9 cellular contexts compared by ENCODE assay signal in the genomic region with DNA sequence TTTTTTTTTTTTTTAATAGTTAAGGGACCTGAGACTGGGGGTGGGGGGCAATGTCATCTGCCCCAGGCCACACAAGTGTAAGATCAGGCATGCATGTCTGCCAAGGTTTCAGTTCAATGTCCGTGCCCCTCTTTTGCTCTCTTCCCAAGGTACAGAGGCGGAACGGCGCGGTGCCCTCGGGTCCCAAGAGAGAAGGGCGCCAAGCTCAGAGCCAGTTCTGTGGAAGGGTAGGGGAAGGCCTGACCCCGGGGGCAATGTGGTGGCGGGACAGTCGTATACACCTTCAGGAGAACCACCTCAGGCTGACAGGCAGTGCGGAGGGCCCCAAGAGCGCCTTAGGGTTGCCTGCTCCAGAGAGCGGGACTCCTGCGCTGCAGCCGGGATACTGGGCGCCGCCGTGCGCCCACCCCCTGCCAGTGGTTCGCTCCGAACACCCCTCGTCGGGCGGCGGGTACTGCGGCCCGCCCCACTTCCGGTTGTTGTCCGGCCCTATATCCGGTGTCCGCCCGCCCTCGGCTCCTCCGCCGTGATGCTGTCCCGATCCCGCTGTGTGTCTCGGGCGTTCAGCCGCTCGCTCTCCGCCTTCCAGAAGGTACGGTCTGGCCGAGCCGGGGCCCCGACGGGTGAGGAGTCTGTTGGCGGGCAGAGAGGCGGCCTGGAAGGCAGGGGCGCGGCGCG. TPM values are rescaled to one million over a fixed set of nuclear protein-coding genes. Genes with fewer than 3 reads are reported as not detected.
DNase-seq lines count a peak whose midpoint lies in the region; ATAC-seq, FAIRE-seq and TF ChIP-seq lines count a peak whose summit lies in the region.
"Had no signal": no experiment of that assay in that cellular context is flagged by ENCODE, and none has a peak within 500 bp of the region (broad histone marks: within the 10 kb centered on the region; RNA-seq: fewer than 3 reads in every experiment).

A gene (plus strand): TSS at position 492 of the 678 bp plus-strand sequence. CDS start 38 bp downstream, at position 530.

- DNase-seq in AML-193 (lab: John Stamatoyannopoulos, UW) (peak; percentile 78 to 83), NCI-H510A (lab: John Stamatoyannopoulos, UW) (peak; percentile 82), cerebellum (ENCODE audit: low spot score) (peak; percentile 94), kidney (peak; percentile 95)
- peak; percentile 76 for DNase-seq in activated CD4-positive, alpha-beta T cell treated with anti-CD3 and anti-CD28 coated beads for 1 hour
- peak; percentile 78 to 81 for DNase-seq in stimulated activated CD4-positive, alpha-beta T cell treated with anti-CD3 and anti-CD28 coated beads, Interleukin-15, amount 100 ng/mL, for 48 hours (ENCODE audit: low read depth in 2 of 2)

- H3K9ac ChIP-seq in kidney (ENCODE audit: low read length in 2 of 2): peak within 1 kb of the TSS; percentile 82 to 93

- no peak for TF ChIP-seq CTCF in kidney (IDR thresholded peaks at IDR 0.05; ENCODE audit: borderline replicate concordance, extremely low read depth, insufficient read depth)

- H3K4me1 ChIP-seq in kidney (ENCODE audit: control insufficient read depth in 1 of 2, insufficient read depth in 1 of 2, low read depth in 1 of 2, low read length in 2 of 2): peaks cover 17 to 24% of the 10 kb centered on the region in 2 donors

- FAIRE-seq in kidney (lab: Jason Lieb, UNC): no peak
- FAIRE-seq: colon had no signal

- peak within 1 kb of the TSS; percentile 98 for H3K4me3 ChIP-seq in kidney (ENCODE audit: low read length in 2 of 2)

- intact Hi-C loops in kidney (cut with DNase I): no loop called here

- H3K27ac ChIP-seq in kidney (ENCODE audit: low read depth in 2 of 2, low read length in 2 of 2): peak within 1 kb of the TSS; percentile 88 to 96

- H3K36me3 ChIP-seq in kidney (ENCODE audit: control insufficient read depth in 1 of 2, insufficient read depth in 2 of 2, low read length in 2 of 2): peaks cover 3 to 4% of the 10 kb centered on the region in 2 donors

- no peaks in the 10 kb centered on the region for H3K9me3 ChIP-seq in kidney (ENCODE audit: control insufficient read depth in 1 of 2, low read length in 2 of 2)

- ATAC-seq in GM19043 (IDR thresholded peaks at IDR 0.05; ENCODE audit: low read depth, unreplicated experiment) (peak; percentile 94), HG03354 (IDR thresholded peaks at IDR 0.05; ENCODE audit: poor library complexity, severe bottlenecking, unreplicated experiment) (peak; percentile 93)

RNA-seq across cellular contexts. Expression of the gene that starts here (rescaled TPM):
- 43.9 TPM for total RNA-seq in cerebellum
- 98.6 TPM for total RNA-seq in kidney
- polyA plus RNA-seq in kidney (ENCODE audit: insufficient read depth, low read depth, low replicate concordance): 112 TPM

Comparison
In these comparisons a context has a peak if more than half of its experiments do, and no peak if none do; other contexts are left out.
1. Peak in every context shown above with its lines: DNase-seq, ATAC-seq, H3K4me3 ChIP-seq and H3K27ac ChIP-seq.